In genomic region chr17:43927936-43928328, GRCh38 we compare ENCODE assay signal across 1 cellular context.
A peak's percentile ranks its signal among the peaks of the same experiment; 100 is the strongest.
TF ChIP-seq lines count a peak whose summit lies in the region.

No MANE protein-coding gene starts in this region.

TF ChIP-seq in endothelial cell of umbilical vein, 7 proteins besides CTCF, POLR2A, EP300 and RAD21:
- peak; percentile 9 for TF ChIP-seq EZH2 (IDR thresholded peaks at IDR 0.05; ENCODE audit: borderline replicate concordance, low read depth, low read length, severe bottlenecking)
